21 cellular contexts compared by ENCODE assay signal in genomic region chr13:59337070-59337469, GRCh38.
DNase-seq lines count a peak whose midpoint lies in the region; ATAC-seq, FAIRE-seq and TF ChIP-seq lines count a peak whose summit lies in the region.
"Had no signal": no experiment of that assay in that cellular context is flagged by ENCODE, and none has a peak within 500 bp of the region (broad histone marks: within the 10 kb centered on the region; RNA-seq: fewer than 3 reads in every experiment).

No MANE protein-coding gene starts in this region.

- H2BK12ac ChIP-seq in H1 (ENCODE audit: low read depth, low read length): no peak overlapping the region

- H2BK5ac ChIP-seq in H1 (ENCODE audit: low read depth, low read length): no peak overlapping the region

- CTCF ChIA-PET in H1 (lab: Charles Lee; ENCODE audit: partially characterized antibody): no interaction called here

- no peaks in the 10 kb centered on the region for H3K36me3 ChIP-seq in BLaER1 treated with 17β-estradiol and CSF1 and Interleukin-3, amounts not matched to agents 10 nM and 100 nM
- no peaks in the 10 kb centered on the region for H3K36me3 ChIP-seq in H1 (ENCODE audit: control insufficient read depth in 2 of 4, insufficient read depth in 4 of 4, low read length in 3 of 4)
- no peaks in the 10 kb centered on the region for H3K36me3 ChIP-seq in left lung

- H3K27me3 ChIP-seq in BLaER1 treated with 17β-estradiol and CSF1 and Interleukin-3, amounts not matched to agents 10 nM and 100 nM: no peaks in the 10 kb centered on the region
- H3K27me3 ChIP-seq in H1 (replicated peaks in 1 of 4; ENCODE audit: control insufficient read depth in 3 of 4, extremely low read depth in 1 of 4, insufficient read depth in 3 of 4, low read length in 3 of 4) (no peaks in the 10 kb centered on the region), left lung (no peaks in the 10 kb centered on the region)

- H4K20me1 ChIP-seq in BLaER1 treated with 17β-estradiol and CSF1 and Interleukin-3, amounts not matched to agents 10 nM and 100 nM: no peaks in the 10 kb centered on the region
- no peaks in the 10 kb centered on the region for H4K20me1 ChIP-seq in H1 (replicated peaks in 1 of 2; ENCODE audit: control insufficient read depth in 1 of 2, insufficient read depth in 2 of 2, low read length in 2 of 2)

- H3K9ac ChIP-seq in BLaER1 treated with 17β-estradiol and CSF1 and Interleukin-3, amounts not matched to agents 10 nM and 100 nM: peak overlapping the region in 7 of 11 experiments; percentile 2 to 43 (median 34); a peak in 10 of 22 replicates
- no peak overlapping the region for H3K9ac ChIP-seq in H1 (replicated peaks in 1 of 4; ENCODE audit: extremely low read depth in 1 of 4, low read depth in 3 of 4, low read length in 3 of 4)

- H3K27ac ChIP-seq in BLaER1 treated with 17β-estradiol and CSF1 and Interleukin-3, amounts not matched to agents 10 nM and 100 nM: peak overlapping the region; percentile 29 to 70 (median 56); a peak in 21 of 22 replicates
- H3K27ac ChIP-seq in H1 (ENCODE audit: low read depth, low read length) (no peak overlapping the region), left lung (peak overlapping the region in 1 of 2 donors; percentile 1)

- H3K4me1 ChIP-seq in BLaER1 treated with 17β-estradiol and CSF1 and Interleukin-3, amounts not matched to agents 10 nM and 100 nM: peaks cover 22 to 52% (median 28%) of the 10 kb centered on the region in 10 experiments
- H3K4me1 ChIP-seq in H1 (replicated peaks in 1 of 4; ENCODE audit: control insufficient read depth in 3 of 4, insufficient read depth in 4 of 4, low read length in 3 of 4): no peaks in the 10 kb centered on the region
- H3K4me1 ChIP-seq in left lung: no peaks in the 10 kb centered on the region

- DNase-seq in NCI-H69 (lab: John Stamatoyannopoulos, UW): peak; percentile 64
- no peak for DNase-seq in H1 (ENCODE audit: low read depth in 1 of 2, low spot score in 2 of 2)
- peak; percentile 2 for DNase-seq in myocyte (ENCODE audit: low read depth)
- DNase-seq in left lung: no peak
- DNase-seq in activated naive CD4-positive, alpha-beta T cell treated with anti-CD3 and anti-CD28 coated beads, Interleukin-2, amount 50 U/mL, for 16 hours: no peak
- DNase-seq in activated T-cell treated with anti-CD3 and anti-CD28 coated beads for 4 hours: no peak
- DNase-seq: activated CD4-positive, alpha-beta memory T cell treated with anti-CD3 and anti-CD28 coated beads for 36 hours; activated T-cell treated with anti-CD3 and anti-CD28 coated beads, Interleukin-2, amount 50 U/mL, for 4 hours; COR-L47; effector CD4-positive, alpha-beta T cell; HFFc6; hippocampal formation; kidney; mucosa of descending colon; NCI-H1930; NCI-H526; occipital lobe had no signal

- no peak for TF ChIP-seq POLR2A in H1 (IDR thresholded peaks at IDR 0.05; ENCODE audit: control extremely low read depth in 1 of 2, low read depth in 2 of 2, low read length in 2 of 2)

- no peaks in the 10 kb centered on the region for H3K79me2 ChIP-seq in H1 (ENCODE audit: control insufficient read depth in 1 of 2, insufficient read depth in 2 of 2, low read length in 2 of 2)

- ATAC-seq in left lung (no peak), GM21528 (IDR thresholded peaks at IDR 0.05; ENCODE audit: low FRiP score, unreplicated experiment) (no peak)
- ATAC-seq: activated T-cell treated with anti-CD3 and anti-CD28 coated beads, Interleukin-2, amount 50 U/mL, for 4 hours; mucosa of descending colon; Panc1 had no signal

- H3K4ac ChIP-seq in H1 (replicated peaks; ENCODE audit: insufficient read length, low read depth, low read length): no peak overlapping the region

- TF ChIP-seq EP300 in H1 (IDR thresholded peaks at IDR 0.05; ENCODE audit: borderline replicate concordance in 1 of 2, low read depth in 2 of 2, low read length in 2 of 2): no peak

- no peak overlapping the region for H4K91ac ChIP-seq in H1 (replicated peaks; ENCODE audit: insufficient read length, low read length)

- TF ChIP-seq CTCF in H1 (IDR thresholded peaks at IDR 0.05; ENCODE audit: control extremely low read depth in 1 of 3, insufficient read depth in 1 of 3, low read depth in 1 of 3, low read length in 3 of 3) (no peak), left lung (IDR thresholded peaks at IDR 0.05) (no peak)

- TF ChIP-seq RAD21 in H1 (IDR thresholded peaks at IDR 0.05 in 1 of 2, conservative IDR thresholded peaks at IDR 0.05 in 1 of 2; ENCODE audit: low read depth in 2 of 2, low read length in 2 of 2): no peak

- no peak for FAIRE-seq in H1 (lab: Jason Lieb, UNC)
- FAIRE-seq: bronchial epithelial cell, kidney had no signal

- H3K56ac ChIP-seq in H1 (replicated peaks; ENCODE audit: insufficient read length, low read depth, low read length): no peak overlapping the region

- H2BK15ac ChIP-seq in H1 (ENCODE audit: low read length): no peak overlapping the region

- H3K18ac ChIP-seq in H1 (ENCODE audit: extremely low read depth, low read length): no peak overlapping the region

- no peak overlapping the region for H4K5ac ChIP-seq in H1 (ENCODE audit: insufficient read length, low read depth, low read length)

- H2AK5ac ChIP-seq in H1 (ENCODE audit: low read depth, low read length): no peak overlapping the region

- H3K4me3 ChIP-seq in BLaER1 treated with 17β-estradiol and CSF1 and Interleukin-3, amounts not matched to agents 10 nM and 100 nM: peak overlapping the region in 3 of 10 experiments; percentile 6 to 10 (median 9); a peak in 4 of 20 replicates
- H3K4me3 ChIP-seq in H1 (ENCODE audit: extremely low read depth in 1 of 4, insufficient read depth in 2 of 4, low read depth in 3 of 4, low read length in 4 of 4) (no peak overlapping the region), left lung (no peak overlapping the region)
- H3K4me3 ChIP-seq: mucosa of descending colon had no signal

- no peak overlapping the region for H4K8ac ChIP-seq in H1 (ENCODE audit: extremely low read depth, insufficient read depth, low read length)

- H3K4me2 ChIP-seq in BLaER1 treated with 17β-estradiol and CSF1 and Interleukin-3, amounts not matched to agents 10 nM and 100 nM: peak overlapping the region; percentile 43 to 78 (median 67)
- H3K4me2 ChIP-seq in H1 (ENCODE audit: insufficient read depth in 1 of 2, low read depth in 2 of 2, low read length in 2 of 2): no peak overlapping the region

- no peak overlapping the region for H2BK120ac ChIP-seq in H1 (replicated peaks; ENCODE audit: low read depth, low read length)

- no peak overlapping the region for H3K14ac ChIP-seq in H1 (ENCODE audit: insufficient read length)

- intact Hi-C loops in left lung (cut with DNase I): no loop called here

- no peaks in the 10 kb centered on the region; a peak in 1 of 22 replicates for H3K9me3 ChIP-seq in BLaER1 treated with 17β-estradiol and CSF1 and Interleukin-3, amounts not matched to agents 10 nM and 100 nM (replicated peaks in 1 of 11)
- H3K9me3 ChIP-seq in H1 (ENCODE audit: insufficient read depth in 2 of 2, low read depth in 1 of 2, low read length in 1 of 2) (no peaks in the 10 kb centered on the region), left lung (no peaks in the 10 kb centered on the region)
- H3K9me3 ChIP-seq: mucosa of descending colon had no signal

- POLR2A ChIA-PET in H1 (lab: Charles Lee; ENCODE audit: partially characterized antibody): no interaction called here

- H3K23ac ChIP-seq in H1 (ENCODE audit: insufficient read length): no peak overlapping the region

- peak overlapping the region; percentile 11; the same call in 1 of the 2 replicates for H2AFZ ChIP-seq in H1 (ENCODE audit: low read length)

- no peak overlapping the region for H2BK20ac ChIP-seq in H1 (ENCODE audit: low read length)

- 80% methylated on average over 4 of the region's 4 CpGs; no CpG with 5 or more reads in 1 of the 2 experiments for WGBS in H1 (ENCODE audit: extremely low coverage in 1 of 2, insufficient coverage in 1 of 2, insufficient read length in 1 of 2, insufficient replicate concordance in 2 of 2, low coverage in 1 of 2, low lambda C conversion rate in 2 of 2, missing lambda C conversion rate in 1 of 2), 2 experiments

- no peaks in the 10 kb centered on the region for H3K23me2 ChIP-seq in H1 (ENCODE audit: low read depth, low read length)

- no peaks in the 10 kb centered on the region for H3K79me1 ChIP-seq in H1 (ENCODE audit: low read depth, low read length)

TF ChIP-seq in H1, 55 proteins besides CTCF, POLR2A, EP300 and RAD21:
- TF ChIP-seq E2F6 (IDR thresholded peaks at IDR 0.05) (no peak), SP2 (IDR thresholded peaks at IDR 0.05; ENCODE audit: low read length) (no peak), POLR2AphosphoS5 (IDR thresholded peaks at IDR 0.05; ENCODE audit: low read depth, low read length) (no peak), JUND (IDR thresholded peaks at IDR 0.05; ENCODE audit: low read length) (no peak)

Comparison
In these comparisons a context has a peak if more than half of its experiments do, and no peak if none do; other contexts are left out.
1. H3K4me2 ChIP-seq: peak in BLaER1 treated with 17β-estradiol and CSF1 and Interleukin-3, amounts not matched to agents 10 nM and 100 nM (11 of 11); none in H1 (0 of 2).
2. H3K9ac ChIP-seq: peak in BLaER1 treated with 17β-estradiol and CSF1 and Interleukin-3, amounts not matched to agents 10 nM and 100 nM (7 of 11); none in H1 (0 of 4).
3. DNase-seq: peak in NCI-H69 (single experiment) and myocyte (single experiment); none in H1 (0 of 2), left lung (0 of 2), activated naive CD4-positive, alpha-beta T cell treated with anti-CD3 and anti-CD28 coated beads, Interleukin-2, amount 50 U/mL, for 16 hours (single experiment) and activated T-cell treated with anti-CD3 and anti-CD28 coated beads for 4 hours (single experiment).